8 cellular contexts compared by ENCODE assay signal in genomic region chr12:109385339-109386078, GRCh38. TPM values are rescaled to one million over a fixed set of nuclear protein-coding genes. Genes with fewer than 3 reads are reported as not detected.
DNase-seq lines count a peak whose midpoint lies in the region; ATAC-seq and TF ChIP-seq lines count a peak whose summit lies in the region.

No MANE protein-coding gene starts in this region.

- H4K20me1 ChIP-seq in DND-41 (ENCODE audit: insufficient read depth, low read length): no peaks in the 10 kb centered on the region

- H4K91ac ChIP-seq in neuronal stem cell (ENCODE audit: low read depth, low read length, poor library complexity): no peak overlapping the region

- H3K23ac ChIP-seq in neuronal stem cell (ENCODE audit: low read depth, low read length, poor library complexity): no peak overlapping the region

- peaks cover 6% of the 10 kb centered on the region for H3K9me3 Mint-ChIP-seq in stimulated activated memory B cell treated with anti-CD40 and anti-IgM and Interleukin-4, amounts not matched to agents 10 μg/mL and 1 μg/mL and 100 μg/mL, for 72 hours

- no peak overlapping the region for H4K8ac ChIP-seq in neuronal stem cell (ENCODE audit: low read depth, low read length)

- TF ChIP-seq CTCF in DND-41 (IDR thresholded peaks at IDR 0.05; ENCODE audit: borderline replicate concordance, extremely low read depth, low read length, poor library complexity, severe bottlenecking): peak; percentile 52
- peak; percentile 43 to 58 (median 53) for TF ChIP-seq CTCF in esophagus muscularis mucosa (IDR thresholded peaks at IDR 0.05)

- H2AK5ac ChIP-seq in neuronal stem cell (ENCODE audit: low read depth, low read length): no peak overlapping the region

- no peak overlapping the region for H3K18ac ChIP-seq in neuronal stem cell (ENCODE audit: low read length)

- no peak overlapping the region for H3K4ac ChIP-seq in neuronal stem cell (ENCODE audit: low read length)

- H3K4me1 ChIP-seq in DND-41 (ENCODE audit: insufficient read depth, low read length): no peaks in the 10 kb centered on the region
- peaks cover 0 to 23% (median 18%) of the 10 kb centered on the region in 4 donors for H3K4me1 ChIP-seq in esophagus muscularis mucosa
- no peaks in the 10 kb centered on the region for H3K4me1 ChIP-seq in neuronal stem cell (ENCODE audit: control insufficient read depth in 2 of 2, insufficient read depth in 1 of 2, low read depth in 1 of 2, low read length in 2 of 2)

- H3K36me3 ChIP-seq in DND-41 (ENCODE audit: insufficient read depth, low read length) (no peaks in the 10 kb centered on the region), esophagus muscularis mucosa (no peaks in the 10 kb centered on the region), neuronal stem cell (replicated peaks in 1 of 2; ENCODE audit: control insufficient read depth in 2 of 2, insufficient read depth in 2 of 2, low read length in 2 of 2) (no peaks in the 10 kb centered on the region)

- peaks cover 6% of the 10 kb centered on the region for H3K36me3 Mint-ChIP-seq in stimulated activated memory B cell treated with anti-CD40 and anti-IgM and Interleukin-4, amounts not matched to agents 10 μg/mL and 1 μg/mL and 100 μg/mL, for 72 hours

- H3K27me3 Mint-ChIP-seq in stimulated activated memory B cell treated with anti-CD40 and anti-IgM and Interleukin-4, amounts not matched to agents 10 μg/mL and 1 μg/mL and 100 μg/mL, for 72 hours: peaks cover 48% of the 10 kb centered on the region

- no peak for TF ChIP-seq EP300 in esophagus muscularis mucosa (IDR thresholded peaks at IDR 0.05)

- no peak overlapping the region for H2BK5ac ChIP-seq in neuronal stem cell (ENCODE audit: low read length)

- H3K27ac ChIP-seq in DND-41 (ENCODE audit: low read length): no peak overlapping the region
- peak overlapping the region in 2 of 4 donors; percentile 1 to 8 for H3K27ac ChIP-seq in esophagus muscularis mucosa (replicated peaks in 1 of 4)
- no peak overlapping the region for H3K27ac ChIP-seq in neuronal stem cell (replicated peaks; ENCODE audit: low read length)

- no peak for DNase-seq in DND-41
- peak; percentile 14 for DNase-seq in KG1 (lab: John Stamatoyannopoulos, UW)
- peak; percentile 41 for DNase-seq in RPMI7951 (ENCODE audit: low read depth)
- no peak for DNase-seq in esophagus muscularis mucosa (ENCODE audit: extremely low spot score)
- peak; percentile 33 for DNase-seq in neuronal stem cell (ENCODE audit: low spot score)
- DNase-seq in activated effector memory CD4-positive, alpha-beta T cell treated with Interleukin-2 at 50 U/mL for 16 hours: no peak

- no peak overlapping the region for H2BK15ac ChIP-seq in neuronal stem cell (ENCODE audit: low read length)

- H3K4me3 ChIP-seq in DND-41 (ENCODE audit: low read depth in 1 of 2, low read length in 2 of 2) (no peak overlapping the region), esophagus muscularis mucosa (no peak overlapping the region), neuronal stem cell (ENCODE audit: low read length in 2 of 2) (no peak overlapping the region)

- ATAC-seq in DND-41 (ENCODE audit: insufficient read depth, low read depth) (no peak), HG02798 (IDR thresholded peaks at IDR 0.05; ENCODE audit: poor library complexity, unreplicated experiment) (no peak)
- ATAC-seq in stimulated activated memory B cell treated with anti-CD40 and anti-IgM and Interleukin-4, amounts not matched to agents 10 μg/mL and 1 μg/mL and 100 μg/mL, for 72 hours: no peak

- peaks cover 6% of the 10 kb centered on the region for H3K4me1 Mint-ChIP-seq in stimulated activated memory B cell treated with anti-CD40 and anti-IgM and Interleukin-4, amounts not matched to agents 10 μg/mL and 1 μg/mL and 100 μg/mL, for 72 hours

- TF ChIP-seq POLR2A in esophagus muscularis mucosa (IDR thresholded peaks at IDR 0.05; ENCODE audit: low read depth): no peak

- WGBS in esophagus muscularis mucosa: 15% methylated on average over 8 of the region's 8 CpGs
- 100% methylated on average over 2 of the region's 8 CpGs; no CpG with 5 or more reads in 1 of the 2 donors for WGBS in neuronal stem cell (ENCODE audit: extremely low coverage in 2 of 2, insufficient read length in 2 of 2, insufficient replicate concordance in 1 of 2), 2 donors

- no peak overlapping the region for H3K27ac Mint-ChIP-seq in stimulated activated memory B cell treated with anti-CD40 and anti-IgM and Interleukin-4, amounts not matched to agents 10 μg/mL and 1 μg/mL and 100 μg/mL, for 72 hours

- H2BK120ac ChIP-seq in neuronal stem cell (ENCODE audit: low read depth, low read length): no peak overlapping the region

- H2BK12ac ChIP-seq in neuronal stem cell (ENCODE audit: low read length): no peak overlapping the region

- no peaks in the 10 kb centered on the region for H3K79me2 ChIP-seq in DND-41 (ENCODE audit: insufficient read depth, low read length)

- H3K4me3 Mint-ChIP-seq in stimulated activated memory B cell treated with anti-CD40 and anti-IgM and Interleukin-4, amounts not matched to agents 10 μg/mL and 1 μg/mL and 100 μg/mL, for 72 hours: no peak overlapping the region

- H3K9me3 ChIP-seq in DND-41 (ENCODE audit: insufficient read depth, low read length, severe bottlenecking) (no peaks in the 10 kb centered on the region), esophagus muscularis mucosa (no peaks in the 10 kb centered on the region), neuronal stem cell (replicated peaks in 1 of 2; ENCODE audit: control insufficient read depth in 2 of 2, insufficient read depth in 1 of 2, low read depth in 1 of 2, low read length in 2 of 2) (peaks cover 0 to 3% of the 10 kb centered on the region in 2 donors)

- H3K9ac ChIP-seq in DND-41 (ENCODE audit: low read depth, low read length) (no peak overlapping the region), neuronal stem cell (ENCODE audit: low read depth, low read length, poor library complexity) (no peak overlapping the region)

- no peaks in the 10 kb centered on the region for H3K79me1 ChIP-seq in neuronal stem cell (ENCODE audit: low read depth, low read length)

- H3K14ac ChIP-seq in neuronal stem cell (ENCODE audit: low read length): no peak overlapping the region

- no peak overlapping the region for H3K4me2 ChIP-seq in DND-41 (ENCODE audit: insufficient read depth, low read length)
- H3K4me2 ChIP-seq in neuronal stem cell (ENCODE audit: insufficient read depth, low read length, poor library complexity, severe bottlenecking): no peak overlapping the region

- peaks cover 17% of the 10 kb centered on the region for H3K27me3 ChIP-seq in DND-41 (ENCODE audit: insufficient read depth, low read length, poor library complexity)
- H3K27me3 ChIP-seq in esophagus muscularis mucosa: no peaks in the 10 kb centered on the region
- peaks cover 0 to 5% (median 0%) of the 10 kb centered on the region in 3 experiments for H3K27me3 ChIP-seq in neuronal stem cell (ENCODE audit: control insufficient read depth in 3 of 3, insufficient read depth in 3 of 3, low read depth in 1 of 3, low read length in 3 of 3)

- H2AFZ ChIP-seq in DND-41 (ENCODE audit: low read depth, low read length) (no peak overlapping the region), neuronal stem cell (ENCODE audit: low read length) (no peak overlapping the region)

- intact Hi-C loops in esophagus muscularis mucosa (cut with DNase I): loop anchor here (1.0 kb wide), 1 partner anchor 121 kb away; no protein-coding TSS in a partner anchor

RNA-seq across cellular contexts. Expression of gene MYO1H, which starts 37.8 kb away (rescaled TPM):
- not detected in 2 replicates for total RNA-seq in RPMI7951 (2014; rRNA removed; shearing (Covaris generic))
- not detected for total RNA-seq in esophagus muscularis mucosa
- not detected for polyA plus RNA-seq in neuronal stem cell (2013, experiment 1 of 2)
- polyA plus RNA-seq in neuronal stem cell (2013, experiment 2 of 2): 0.11 TPM

Comparison
In these comparisons a context has a peak if more than half of its experiments do, and no peak if none do; other contexts are left out.
1. DNase-seq: peak in KG1 (single experiment), RPMI7951 (single experiment) and neuronal stem cell (single experiment); none in DND-41 (single experiment), esophagus muscularis mucosa (single experiment) and activated effector memory CD4-positive, alpha-beta T cell treated with Interleukin-2 at 50 U/mL for 16 hours (single experiment).